1 cellular context compared by ENCODE assay signal in the genomic region with DNA sequence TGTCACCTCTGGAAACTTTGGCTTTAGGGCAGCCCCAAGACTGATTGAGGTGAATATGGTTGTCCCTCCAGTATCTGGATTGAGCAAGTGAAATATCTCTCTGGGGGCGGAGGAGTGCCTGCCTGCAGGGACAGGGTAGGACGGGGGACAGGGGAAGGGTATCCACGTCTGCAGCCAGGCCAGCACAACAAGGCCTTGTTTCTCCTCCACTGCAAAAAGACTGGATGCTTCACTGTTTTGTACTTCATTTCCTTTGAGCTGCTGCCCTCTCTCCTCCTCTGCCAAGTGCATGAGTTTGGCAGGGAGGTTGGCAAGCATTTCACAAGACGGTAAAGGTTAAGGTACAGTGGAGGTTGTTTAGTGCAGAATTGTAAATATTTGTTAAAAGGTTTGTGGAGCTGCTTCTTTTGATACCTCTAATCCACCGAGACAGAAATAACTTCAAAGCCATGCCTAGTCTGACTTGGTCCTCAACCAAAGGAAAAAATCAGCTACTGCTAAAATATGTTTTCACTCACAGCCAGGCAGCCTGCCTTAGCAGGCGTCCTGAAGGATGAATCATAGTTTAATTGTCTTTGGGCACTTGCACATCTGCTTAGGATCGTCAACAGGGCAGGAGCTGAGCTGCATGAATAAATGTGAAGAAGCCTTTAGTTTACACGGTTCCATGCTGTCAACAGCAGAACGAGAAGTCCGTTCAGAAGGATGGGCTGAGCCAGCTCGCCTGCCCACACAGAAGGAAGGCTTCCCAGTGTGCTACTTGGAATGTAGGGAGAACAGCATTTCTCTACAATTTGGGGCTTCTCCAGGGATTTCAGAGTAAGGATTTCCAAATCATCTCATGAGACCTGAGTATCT.
TF ChIP-seq lines count a peak whose summit lies in the region.

No MANE protein-coding gene starts in this region.

TF ChIP-seq in HepG2, 621 proteins besides CTCF, POLR2A, EP300 and RAD21 (continued from another document and continues in another):
- peak; percentile 90 for TF ChIP-seq ETV5 (CRISPR knock-in tag; IDR thresholded peaks at IDR 0.05; ENCODE audit: borderline replicate concordance)
- peak; percentile 93 for TF ChIP-seq ZSCAN9 (CRISPR knock-in tag; IDR thresholded peaks at IDR 0.05; ENCODE audit: borderline replicate concordance)
- TF ChIP-seq, protein P1, sequence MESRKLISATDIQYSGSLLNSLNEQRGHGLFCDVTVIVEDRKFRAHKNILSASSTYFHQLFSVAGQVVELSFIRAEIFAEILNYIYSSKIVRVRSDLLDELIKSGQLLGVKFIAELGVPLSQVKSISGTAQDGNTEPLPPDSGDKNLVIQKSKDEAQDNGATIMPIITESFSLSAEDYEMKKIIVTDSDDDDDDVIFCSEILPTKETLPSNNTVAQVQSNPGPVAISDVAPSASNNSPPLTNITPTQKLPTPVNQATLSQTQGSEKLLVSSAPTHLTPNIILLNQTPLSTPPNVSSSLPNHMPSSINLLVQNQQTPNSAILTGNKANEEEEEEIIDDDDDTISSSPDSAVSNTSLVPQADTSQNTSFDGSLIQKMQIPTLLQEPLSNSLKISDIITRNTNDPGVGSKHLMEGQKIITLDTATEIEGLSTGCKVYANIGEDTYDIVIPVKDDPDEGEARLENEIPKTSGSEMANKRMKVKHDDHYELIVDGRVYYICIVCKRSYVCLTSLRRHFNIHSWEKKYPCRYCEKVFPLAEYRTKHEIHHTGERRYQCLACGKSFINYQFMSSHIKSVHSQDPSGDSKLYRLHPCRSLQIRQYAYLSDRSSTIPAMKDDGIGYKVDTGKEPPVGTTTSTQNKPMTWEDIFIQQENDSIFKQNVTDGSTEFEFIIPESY (CRISPR knock-in tag; IDR thresholded peaks at IDR 0.05), result peak; percentile 82
- peak; percentile 99 for TF ChIP-seq TCF7 (IDR thresholded peaks at IDR 0.05; ENCODE audit: low read depth)
- TF ChIP-seq MTF2 (CRISPR knock-in tag; IDR thresholded peaks at IDR 0.05; ENCODE audit: borderline replicate concordance), result no peak
- TF ChIP-seq SRSF9 (IDR thresholded peaks at IDR 0.05; ENCODE audit: borderline replicate concordance, insufficient read depth, low read depth, low read length, poor library complexity, severe bottlenecking), result no peak
- TF ChIP-seq SRF (IDR thresholded peaks at IDR 0.05; ENCODE audit: low read depth, low read length), result peak; percentile 1; the same call in 1 of the 2 replicates
- TF ChIP-seq ZNF317 (CRISPR knock-in tag; IDR thresholded peaks at IDR 0.05), result peak; percentile 90
- TF ChIP-seq U2AF2 (IDR thresholded peaks at IDR 0.05; ENCODE audit: low read depth, low read length), result 0 out of 2 replicates have a peak, but pooled peaks have one; percentile 35
- TF ChIP-seq TCF7L2 (IDR thresholded peaks at IDR 0.05; ENCODE audit: low read depth, low read length), result peak; percentile 98
- TF ChIP-seq HMGA1 (CRISPR knock-in tag; conservative IDR thresholded peaks at IDR 0.05), result no peak
- TF ChIP-seq IRF2 (CRISPR knock-in tag; IDR thresholded peaks at IDR 0.05), result peak; percentile 95
- peak; percentile 97 for TF ChIP-seq HDAC1 (CRISPR knock-in tag; IDR thresholded peaks at IDR 0.05)
- peak; percentile 84; the same call in 1 of the 2 replicates for TF ChIP-seq ZNF329 (CRISPR knock-in tag; IDR thresholded peaks at IDR 0.05; ENCODE audit: low read depth)
- TF ChIP-seq ZNF607 (CRISPR knock-in tag; IDR thresholded peaks at IDR 0.05; ENCODE audit: borderline replicate concordance), result peak; percentile 81; the same call in 1 of the 2 replicates
- peak; percentile 93 for TF ChIP-seq ZBTB3 (CRISPR knock-in tag; IDR thresholded peaks at IDR 0.05; ENCODE audit: borderline replicate concordance, low read depth)
- peak; percentile 96 for TF ChIP-seq JUN (CRISPR knock-in tag; IDR thresholded peaks at IDR 0.05)
- TF ChIP-seq ZNF646 (CRISPR knock-in tag; IDR thresholded peaks at IDR 0.05), result peak; percentile 73; the same call in 1 of the 2 replicates
- TF ChIP-seq CHD4 (IDR thresholded peaks at IDR 0.05; ENCODE audit: borderline replicate concordance, low read length), result peak; percentile 97
- TF ChIP-seq, protein P2, sequence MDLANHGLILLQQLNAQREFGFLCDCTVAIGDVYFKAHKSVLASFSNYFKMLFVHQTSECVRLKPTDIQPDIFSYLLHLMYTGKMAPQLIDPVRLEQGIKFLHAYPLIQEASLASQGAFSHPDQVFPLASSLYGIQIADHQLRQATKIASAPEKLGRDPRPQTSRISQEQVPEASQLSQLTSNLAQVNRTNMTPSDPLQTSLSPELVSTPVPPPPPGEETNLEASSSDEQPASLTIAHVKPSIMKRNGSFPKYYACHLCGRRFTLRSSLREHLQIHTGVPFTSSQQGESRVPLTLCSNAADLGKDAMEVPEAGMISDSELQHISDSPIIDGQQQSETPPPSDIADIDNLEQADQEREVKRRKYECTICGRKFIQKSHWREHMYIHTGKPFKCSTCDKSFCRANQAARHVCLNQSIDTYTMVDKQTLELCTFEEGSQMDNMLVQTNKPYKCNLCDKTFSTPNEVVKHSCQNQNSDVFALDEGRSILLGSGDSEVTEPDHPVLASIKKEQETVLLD (CRISPR knock-in tag; IDR thresholded peaks at IDR 0.05; ENCODE audit: low read depth), result peak; percentile 57; the same call in 1 of the 2 replicates
- peak; percentile 58; the same call in 1 of the 2 replicates for TF ChIP-seq ZNF24 (IDR thresholded peaks at IDR 0.05)
- no peak for TF ChIP-seq NFE2L1 (CRISPR knock-in tag; IDR thresholded peaks at IDR 0.05; ENCODE audit: borderline replicate concordance)
- TF ChIP-seq TOPORS (CRISPR knock-in tag; IDR thresholded peaks at IDR 0.05), result peak; percentile 91
- TF ChIP-seq ZBTB7B (CRISPR knock-in tag; IDR thresholded peaks at IDR 0.05), result peak; percentile 77
- TF ChIP-seq ATF3 (CRISPR knock-in tag; IDR thresholded peaks at IDR 0.05), result peak; percentile 75; the same call in 1 of the 2 replicates
- TF ChIP-seq ZSCAN5A (CRISPR knock-in tag; IDR thresholded peaks at IDR 0.05; ENCODE audit: borderline replicate concordance), result peak; percentile 99
- TF ChIP-seq, protein P3, sequence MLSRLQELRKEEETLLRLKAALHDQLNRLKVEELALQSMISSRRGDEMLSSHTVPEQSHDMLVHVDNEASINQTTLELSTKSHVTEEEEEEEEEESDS (CRISPR knock-in tag; IDR thresholded peaks at IDR 0.05; ENCODE audit: borderline replicate concordance), result peak; percentile 3; the same call in 1 of the 2 replicates
- TF ChIP-seq ZC3H4 (CRISPR knock-in tag; IDR thresholded peaks at IDR 0.05; ENCODE audit: borderline replicate concordance), result no peak
- TF ChIP-seq, protein P4, sequence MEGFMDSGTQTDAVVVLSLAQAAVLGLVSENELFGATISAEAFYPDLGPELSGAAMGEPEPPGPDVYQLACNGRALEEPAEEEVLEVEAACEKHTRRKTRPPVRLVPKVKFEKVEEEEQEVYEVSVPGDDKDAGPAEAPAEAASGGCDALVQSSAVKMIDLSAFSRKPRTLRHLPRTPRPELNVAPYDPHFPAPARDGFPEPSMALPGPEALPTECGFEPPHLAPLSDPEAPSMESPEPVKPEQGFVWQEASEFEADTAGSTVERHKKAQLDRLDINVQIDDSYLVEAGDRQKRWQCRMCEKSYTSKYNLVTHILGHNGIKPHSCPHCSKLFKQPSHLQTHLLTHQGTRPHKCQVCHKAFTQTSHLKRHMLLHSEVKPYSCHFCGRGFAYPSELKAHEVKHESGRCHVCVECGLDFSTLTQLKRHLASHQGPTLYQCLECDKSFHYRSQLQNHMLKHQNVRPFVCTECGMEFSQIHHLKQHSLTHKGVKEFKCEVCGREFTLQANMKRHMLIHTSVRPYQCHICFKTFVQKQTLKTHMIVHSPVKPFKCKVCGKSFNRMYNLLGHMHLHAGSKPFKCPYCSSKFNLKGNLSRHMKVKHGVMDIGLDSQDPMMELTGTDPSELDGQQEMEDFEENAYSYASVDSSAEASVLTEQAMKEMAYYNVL (CRISPR knock-in tag; IDR thresholded peaks at IDR 0.05; ENCODE audit: borderline replicate concordance), result peak; percentile 100
- peak; percentile 94 for TF ChIP-seq MEIS2 (CRISPR knock-in tag; IDR thresholded peaks at IDR 0.05)
- TF ChIP-seq NR2C2 (CRISPR knock-in tag; IDR thresholded peaks at IDR 0.05; ENCODE audit: borderline replicate concordance), result peak; percentile 82
- TF ChIP-seq, protein P5, sequence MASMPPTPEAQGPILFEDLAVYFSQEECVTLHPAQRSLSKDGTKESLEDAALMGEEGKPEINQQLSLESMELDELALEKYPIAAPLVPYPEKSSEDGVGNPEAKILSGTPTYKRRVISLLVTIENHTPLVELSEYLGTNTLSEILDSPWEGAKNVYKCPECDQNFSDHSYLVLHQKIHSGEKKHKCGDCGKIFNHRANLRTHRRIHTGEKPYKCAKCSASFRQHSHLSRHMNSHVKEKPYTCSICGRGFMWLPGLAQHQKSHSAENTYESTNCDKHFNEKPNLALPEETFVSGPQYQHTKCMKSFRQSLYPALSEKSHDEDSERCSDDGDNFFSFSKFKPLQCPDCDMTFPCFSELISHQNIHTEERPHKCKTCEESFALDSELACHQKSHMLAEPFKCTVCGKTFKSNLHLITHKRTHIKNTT (CRISPR knock-in tag; IDR thresholded peaks at IDR 0.05), result no peak
- peak; percentile 93; the same call in 1 of the 2 replicates for TF ChIP-seq SNAI1 (CRISPR knock-in tag; IDR thresholded peaks at IDR 0.05; ENCODE audit: borderline replicate concordance)
- TF ChIP-seq, protein P6, sequence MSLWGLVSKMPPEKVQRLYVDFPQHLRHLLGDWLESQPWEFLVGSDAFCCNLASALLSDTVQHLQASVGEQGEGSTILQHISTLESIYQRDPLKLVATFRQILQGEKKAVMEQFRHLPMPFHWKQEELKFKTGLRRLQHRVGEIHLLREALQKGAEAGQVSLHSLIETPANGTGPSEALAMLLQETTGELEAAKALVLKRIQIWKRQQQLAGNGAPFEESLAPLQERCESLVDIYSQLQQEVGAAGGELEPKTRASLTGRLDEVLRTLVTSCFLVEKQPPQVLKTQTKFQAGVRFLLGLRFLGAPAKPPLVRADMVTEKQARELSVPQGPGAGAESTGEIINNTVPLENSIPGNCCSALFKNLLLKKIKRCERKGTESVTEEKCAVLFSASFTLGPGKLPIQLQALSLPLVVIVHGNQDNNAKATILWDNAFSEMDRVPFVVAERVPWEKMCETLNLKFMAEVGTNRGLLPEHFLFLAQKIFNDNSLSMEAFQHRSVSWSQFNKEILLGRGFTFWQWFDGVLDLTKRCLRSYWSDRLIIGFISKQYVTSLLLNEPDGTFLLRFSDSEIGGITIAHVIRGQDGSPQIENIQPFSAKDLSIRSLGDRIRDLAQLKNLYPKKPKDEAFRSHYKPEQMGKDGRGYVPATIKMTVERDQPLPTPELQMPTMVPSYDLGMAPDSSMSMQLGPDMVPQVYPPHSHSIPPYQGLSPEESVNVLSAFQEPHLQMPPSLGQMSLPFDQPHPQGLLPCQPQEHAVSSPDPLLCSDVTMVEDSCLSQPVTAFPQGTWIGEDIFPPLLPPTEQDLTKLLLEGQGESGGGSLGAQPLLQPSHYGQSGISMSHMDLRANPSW (CRISPR knock-in tag; IDR thresholded peaks at IDR 0.05; ENCODE audit: borderline replicate concordance), result peak; percentile 88
